ENCODE assay signal across 8 cellular contexts in genomic region chr18:74596959-74597661, GRCh38. TPM values are rescaled to one million over a fixed set of nuclear protein-coding genes. Genes with fewer than 3 reads are reported as not detected.
DNase-seq lines count a peak whose midpoint lies in the region; ATAC-seq and TF ChIP-seq lines count a peak whose summit lies in the region.

No MANE protein-coding gene starts in this region.

- peaks cover 46% of the 10 kb centered on the region for H3K36me3 Mint-ChIP-seq in CD8-positive, alpha-beta T cell
- peaks cover 23% of the 10 kb centered on the region for H3K36me3 Mint-ChIP-seq in activated T-helper 1 cell treated with anti-CD3 and anti-CD28 coated beads, Interleukin-12 subunit alpha, Interleukin-12 subunit beta, Interleukin-2, Interleukin-4 antibody, amounts not matched to agents 30 ng/mL and 10 ng/mL and 1 ng/mL, durations not matched to agents 14 hours and 24 hours and 36 hours (ENCODE audit: low read depth)

- peak overlapping the region; percentile 98 for H3K4me3 ChIP-seq in CD8-positive, alpha-beta T cell (ENCODE audit: low read depth, low read length)
- H3K4me3 ChIP-seq in PC-9 (peak overlapping the region; percentile 88), fibroblast of pulmonary artery (replicated peaks; ENCODE audit: low read depth, low read length) (peak overlapping the region; percentile 95), neuron (ENCODE audit: low read length) (peak overlapping the region; percentile 94)

- peaks cover 4% of the 10 kb centered on the region; the same call in 1 of the 2 replicates for H4K20me1 ChIP-seq in PC-9 (ENCODE audit: insufficient read depth)

- H3K36me3 ChIP-seq in CD8-positive, alpha-beta T cell (ENCODE audit: insufficient read depth, low read length), result peaks cover 4% of the 10 kb centered on the region
- H3K36me3 ChIP-seq in PC-9 (ENCODE audit: low read depth), result peaks cover 16% of the 10 kb centered on the region; the same call in 1 of the 2 replicates
- peaks cover 13% of the 10 kb centered on the region for H3K36me3 ChIP-seq in neuron (ENCODE audit: insufficient read depth, low read length)

- H3F3A ChIP-seq in PC-9 (ENCODE audit: insufficient read depth, low read depth), result peaks cover 12% of the 10 kb centered on the region; the same call in 1 of the 2 replicates

- peaks cover 2% of the 10 kb centered on the region for H3K9me3 Mint-ChIP-seq in CD8-positive, alpha-beta T cell
- H3K9me3 Mint-ChIP-seq in activated T-helper 1 cell treated with anti-CD3 and anti-CD28 coated beads, Interleukin-12 subunit alpha, Interleukin-12 subunit beta, Interleukin-2, Interleukin-4 antibody, amounts not matched to agents 30 ng/mL and 10 ng/mL and 1 ng/mL, durations not matched to agents 14 hours and 24 hours and 36 hours, result no peaks in the 10 kb centered on the region

- intact Hi-C loops in CD8-positive, alpha-beta T cell (cut with DNase I, micrococcal nuclease), result loop anchor here (1.0 to 5.0 kb wide), 12 partner anchors 97 to 1895 kb away; partner anchors contain the start of genes PTGR3 (in 2 of the 2), CNDP2 (in 1 of the 2), CYB5A (in 1 of the 2) and FBXO15 (in 1 of the 2)
- intact Hi-C loops in PC-9 (cut with micrococcal nuclease; ENCODE audit: unreplicated experiment), result loop anchor here (1.0 kb wide), 1 partner anchor 101 kb away; the partner anchor contains the start of gene CNDP2
- intact Hi-C loops in activated T-helper 1 cell treated with anti-CD3 and anti-CD28 coated beads, Interleukin-12 subunit alpha, Interleukin-12 subunit beta, Interleukin-2, Interleukin-4 antibody, amounts not matched to agents 30 ng/mL and 10 ng/mL and 1 ng/mL, durations not matched to agents 14 hours and 24 hours and 36 hours (cut with micrococcal nuclease), result loop anchor here (1.0 to 10.0 kb wide), 5 partner anchors 98 to 512 kb away; partner anchors contain the start of gene TIMM21

- POLR2A ChIA-PET in CD8-positive, alpha-beta T cell (lab: Charles Lee), result interaction anchor here (0.8 to 2.8 kb wide), 14 partner anchors 12 to 613 kb away, joined by 3 to 11 read pairs (median 4); partner anchors contain the start of genes CNDP2, TIMM21 and TSHZ1
- POLR2A ChIA-PET in PC-9 (lab: Charles Lee; ENCODE audit: unreplicated experiment), result interaction anchor here (0.6 kb wide), 1 partner anchor 101 kb away, joined by 3 read pairs; no protein-coding TSS in a partner anchor

- ATAC-seq in CD8-positive, alpha-beta T cell, result peak; percentile 37
- ATAC-seq in GM19324 (IDR thresholded peaks at IDR 0.05; ENCODE audit: low FRiP score, unreplicated experiment), result peak; percentile 38
- peak; percentile 35 for ATAC-seq in HG03460 (IDR thresholded peaks at IDR 0.05; ENCODE audit: unreplicated experiment)

- H3K9me3 ChIP-seq in CD8-positive, alpha-beta T cell (ENCODE audit: low read length), result no peaks in the 10 kb centered on the region
- peaks cover 5% of the 10 kb centered on the region; the same call in 1 of the 2 replicates for H3K9me3 ChIP-seq in PC-9 (ENCODE audit: insufficient read depth, low read depth)
- no peaks in the 10 kb centered on the region for H3K9me3 ChIP-seq in neuron (ENCODE audit: low read length)

- H3K27ac Mint-ChIP-seq in CD8-positive, alpha-beta T cell, result peak overlapping the region; percentile 99
- peak overlapping the region; percentile 96 for H3K27ac Mint-ChIP-seq in activated T-helper 1 cell treated with anti-CD3 and anti-CD28 coated beads, Interleukin-12 subunit alpha, Interleukin-12 subunit beta, Interleukin-2, Interleukin-4 antibody, amounts not matched to agents 30 ng/mL and 10 ng/mL and 1 ng/mL, durations not matched to agents 14 hours and 24 hours and 36 hours

- peaks cover 39% of the 10 kb centered on the region for H3K79me2 ChIP-seq in PC-9 (ENCODE audit: low read depth)

- peak; percentile 43 to 85 (median 68) for DNase-seq in CD8-positive, alpha-beta T cell
- DNase-seq in PC-9, result peak; percentile 40 to 57
- DNase-seq in activated T-helper 1 cell treated with anti-CD3 and anti-CD28 coated beads, Interleukin-12 subunit alpha, Interleukin-12 subunit beta, Interleukin-2, Interleukin-4 antibody, amounts not matched to agents 30 ng/mL and 10 ng/mL and 1 ng/mL, durations not matched to agents 14 hours and 24 hours and 36 hours (ENCODE audit: low spot score), result peak; percentile 65
- DNase-seq in fibroblast of pulmonary artery (ENCODE audit: low read depth), result peak; percentile 71
- peak; percentile 48 for DNase-seq in stromal cell of bone marrow (ENCODE audit: low read depth)

- H2AFZ ChIP-seq in PC-9 (peak overlapping the region; percentile 95), neuron (ENCODE audit: low read depth, low read length) (peak overlapping the region; percentile 98)

- peak overlapping the region; percentile 95 for H3K4me3 Mint-ChIP-seq in CD8-positive, alpha-beta T cell
- peak overlapping the region; percentile 97 for H3K4me3 Mint-ChIP-seq in activated T-helper 1 cell treated with anti-CD3 and anti-CD28 coated beads, Interleukin-12 subunit alpha, Interleukin-12 subunit beta, Interleukin-2, Interleukin-4 antibody, amounts not matched to agents 30 ng/mL and 10 ng/mL and 1 ng/mL, durations not matched to agents 14 hours and 24 hours and 36 hours

- peaks cover 25% of the 10 kb centered on the region for H3K4me1 ChIP-seq in CD8-positive, alpha-beta T cell (ENCODE audit: insufficient read depth, low read length)
- H3K4me1 ChIP-seq in PC-9 (replicated peaks; ENCODE audit: insufficient read depth), result peaks cover 25% of the 10 kb centered on the region
- peaks cover 21% of the 10 kb centered on the region for H3K4me1 ChIP-seq in neuron (ENCODE audit: insufficient read depth, low read length)

- no peak for TF ChIP-seq CTCF in CD8-positive, alpha-beta T cell (IDR thresholded peaks at IDR 0.05)
- no peak for TF ChIP-seq CTCF in PC-9 (conservative IDR thresholded peaks at IDR 0.05)
- no peak for TF ChIP-seq CTCF in fibroblast of pulmonary artery (IDR thresholded peaks at IDR 0.05; ENCODE audit: low read length, missing control alignments)

- H3K27me3 Mint-ChIP-seq in CD8-positive, alpha-beta T cell (ENCODE audit: low read depth), result no peaks in the 10 kb centered on the region
- no peaks in the 10 kb centered on the region for H3K27me3 Mint-ChIP-seq in activated T-helper 1 cell treated with anti-CD3 and anti-CD28 coated beads, Interleukin-12 subunit alpha, Interleukin-12 subunit beta, Interleukin-2, Interleukin-4 antibody, amounts not matched to agents 30 ng/mL and 10 ng/mL and 1 ng/mL, durations not matched to agents 14 hours and 24 hours and 36 hours (ENCODE audit: insufficient read depth)

- no peaks in the 10 kb centered on the region for H3K27me3 ChIP-seq in CD8-positive, alpha-beta T cell (ENCODE audit: insufficient read depth, low read length)
- H3K27me3 ChIP-seq in PC-9 (ENCODE audit: insufficient read depth, low read depth) (no peaks in the 10 kb centered on the region), neuron (ENCODE audit: insufficient read depth, low read length) (no peaks in the 10 kb centered on the region)

- H3K27ac ChIP-seq in CD8-positive, alpha-beta T cell (ENCODE audit: low read depth, low read length), result peak overlapping the region; percentile 94
- H3K27ac ChIP-seq in PC-9, result peak overlapping the region; percentile 81

- CTCF ChIA-PET in CD8-positive, alpha-beta T cell (lab: Charles Lee), result no interaction called here
- CTCF ChIA-PET in PC-9 (lab: Charles Lee), result no interaction called here

- H3K4me2 ChIP-seq in PC-9, result peak overlapping the region; percentile 93

- no peaks in the 10 kb centered on the region for H3K9me2 ChIP-seq in PC-9 (ENCODE audit: insufficient read depth)

- BruUV-seq in PC-9 (replicated peaks; lab: Mats Ljungman, UMichigan), result TSS peak; percentile 64

- peaks cover 47% of the 10 kb centered on the region for H3K4me1 Mint-ChIP-seq in CD8-positive, alpha-beta T cell (ENCODE audit: low read depth)
- H3K4me1 Mint-ChIP-seq in activated T-helper 1 cell treated with anti-CD3 and anti-CD28 coated beads, Interleukin-12 subunit alpha, Interleukin-12 subunit beta, Interleukin-2, Interleukin-4 antibody, amounts not matched to agents 30 ng/mL and 10 ng/mL and 1 ng/mL, durations not matched to agents 14 hours and 24 hours and 36 hours (ENCODE audit: low read depth), result peaks cover 45% of the 10 kb centered on the region

RNA-seq across cellular contexts. Expression of gene ZNF407, which starts 0.6 kb away (rescaled TPM):
- total RNA-seq in CD8-positive, alpha-beta T cell, result 10 to 100 TPM; 18.4 to 18.5 TPM
- 8.7 and 13.4 TPM in 2 replicates for total RNA-seq in PC-9 (2021)
- 19.8 and 21.4 TPM in 2 replicates for total RNA-seq in activated T-helper 1 cell treated with anti-CD3 and anti-CD28 coated beads, Interleukin-12 subunit alpha, Interleukin-12 subunit beta, Interleukin-2, Interleukin-4 antibody, amounts not matched to agents 30 ng/mL and 10 ng/mL and 1 ng/mL, durations not matched to agents 14 hours and 24 hours and 36 hours

Comparison
In these comparisons a context has a peak if more than half of its experiments do, and no peak if none do; other contexts are left out.
1. Peak in every context shown above with its lines: DNase-seq, ATAC-seq, H3K4me3 ChIP-seq and H3K27ac ChIP-seq.